1 cellular context compared by ENCODE assay signal in the genomic region with DNA sequence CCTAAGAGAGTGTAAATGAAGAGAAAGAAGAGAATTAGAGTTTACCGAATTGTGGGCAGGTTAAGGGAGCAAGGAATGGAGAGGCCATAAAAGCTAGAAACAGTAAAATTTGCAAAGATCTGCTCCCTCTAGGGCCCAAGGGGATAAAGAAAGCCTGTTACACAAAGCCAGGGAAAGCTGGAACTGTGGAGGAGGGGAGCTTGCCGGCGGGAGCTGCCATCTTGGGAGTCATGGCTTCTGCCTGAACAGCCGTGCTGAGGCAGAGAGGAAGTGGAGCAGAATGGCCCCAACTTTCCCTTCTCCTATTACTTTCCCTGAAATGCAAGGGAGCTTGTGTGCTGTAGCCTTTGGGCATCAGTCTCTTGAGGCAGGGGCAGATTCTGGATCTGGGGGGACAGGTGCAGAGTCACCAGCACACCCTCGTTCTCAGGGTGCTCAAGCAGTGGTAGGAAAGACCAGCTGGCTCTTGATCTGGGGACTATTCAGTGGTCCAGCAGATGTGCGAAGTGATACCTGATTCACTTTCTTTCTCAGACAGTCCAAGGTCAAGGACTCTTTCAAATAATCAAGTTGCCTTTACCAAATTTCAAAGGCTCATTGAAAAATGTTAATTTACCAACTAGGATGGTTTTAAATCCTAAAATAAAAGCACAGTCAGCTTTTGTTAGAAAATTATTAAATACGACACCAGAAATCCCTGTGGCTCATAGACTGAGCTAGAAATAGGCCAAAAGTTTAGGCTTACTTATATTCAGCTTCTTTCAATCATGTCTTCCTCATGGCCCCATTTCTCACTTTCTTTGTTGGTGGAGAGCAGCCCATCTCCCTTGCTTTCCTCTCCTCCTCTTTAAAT.
TF ChIP-seq lines count a peak whose summit lies in the region.

No MANE protein-coding gene starts in this region.

TF ChIP-seq in GM23338, 12 proteins besides CTCF, POLR2A, EP300 and RAD21 (continued from another document):
- TF ChIP-seq, protein P1, sequence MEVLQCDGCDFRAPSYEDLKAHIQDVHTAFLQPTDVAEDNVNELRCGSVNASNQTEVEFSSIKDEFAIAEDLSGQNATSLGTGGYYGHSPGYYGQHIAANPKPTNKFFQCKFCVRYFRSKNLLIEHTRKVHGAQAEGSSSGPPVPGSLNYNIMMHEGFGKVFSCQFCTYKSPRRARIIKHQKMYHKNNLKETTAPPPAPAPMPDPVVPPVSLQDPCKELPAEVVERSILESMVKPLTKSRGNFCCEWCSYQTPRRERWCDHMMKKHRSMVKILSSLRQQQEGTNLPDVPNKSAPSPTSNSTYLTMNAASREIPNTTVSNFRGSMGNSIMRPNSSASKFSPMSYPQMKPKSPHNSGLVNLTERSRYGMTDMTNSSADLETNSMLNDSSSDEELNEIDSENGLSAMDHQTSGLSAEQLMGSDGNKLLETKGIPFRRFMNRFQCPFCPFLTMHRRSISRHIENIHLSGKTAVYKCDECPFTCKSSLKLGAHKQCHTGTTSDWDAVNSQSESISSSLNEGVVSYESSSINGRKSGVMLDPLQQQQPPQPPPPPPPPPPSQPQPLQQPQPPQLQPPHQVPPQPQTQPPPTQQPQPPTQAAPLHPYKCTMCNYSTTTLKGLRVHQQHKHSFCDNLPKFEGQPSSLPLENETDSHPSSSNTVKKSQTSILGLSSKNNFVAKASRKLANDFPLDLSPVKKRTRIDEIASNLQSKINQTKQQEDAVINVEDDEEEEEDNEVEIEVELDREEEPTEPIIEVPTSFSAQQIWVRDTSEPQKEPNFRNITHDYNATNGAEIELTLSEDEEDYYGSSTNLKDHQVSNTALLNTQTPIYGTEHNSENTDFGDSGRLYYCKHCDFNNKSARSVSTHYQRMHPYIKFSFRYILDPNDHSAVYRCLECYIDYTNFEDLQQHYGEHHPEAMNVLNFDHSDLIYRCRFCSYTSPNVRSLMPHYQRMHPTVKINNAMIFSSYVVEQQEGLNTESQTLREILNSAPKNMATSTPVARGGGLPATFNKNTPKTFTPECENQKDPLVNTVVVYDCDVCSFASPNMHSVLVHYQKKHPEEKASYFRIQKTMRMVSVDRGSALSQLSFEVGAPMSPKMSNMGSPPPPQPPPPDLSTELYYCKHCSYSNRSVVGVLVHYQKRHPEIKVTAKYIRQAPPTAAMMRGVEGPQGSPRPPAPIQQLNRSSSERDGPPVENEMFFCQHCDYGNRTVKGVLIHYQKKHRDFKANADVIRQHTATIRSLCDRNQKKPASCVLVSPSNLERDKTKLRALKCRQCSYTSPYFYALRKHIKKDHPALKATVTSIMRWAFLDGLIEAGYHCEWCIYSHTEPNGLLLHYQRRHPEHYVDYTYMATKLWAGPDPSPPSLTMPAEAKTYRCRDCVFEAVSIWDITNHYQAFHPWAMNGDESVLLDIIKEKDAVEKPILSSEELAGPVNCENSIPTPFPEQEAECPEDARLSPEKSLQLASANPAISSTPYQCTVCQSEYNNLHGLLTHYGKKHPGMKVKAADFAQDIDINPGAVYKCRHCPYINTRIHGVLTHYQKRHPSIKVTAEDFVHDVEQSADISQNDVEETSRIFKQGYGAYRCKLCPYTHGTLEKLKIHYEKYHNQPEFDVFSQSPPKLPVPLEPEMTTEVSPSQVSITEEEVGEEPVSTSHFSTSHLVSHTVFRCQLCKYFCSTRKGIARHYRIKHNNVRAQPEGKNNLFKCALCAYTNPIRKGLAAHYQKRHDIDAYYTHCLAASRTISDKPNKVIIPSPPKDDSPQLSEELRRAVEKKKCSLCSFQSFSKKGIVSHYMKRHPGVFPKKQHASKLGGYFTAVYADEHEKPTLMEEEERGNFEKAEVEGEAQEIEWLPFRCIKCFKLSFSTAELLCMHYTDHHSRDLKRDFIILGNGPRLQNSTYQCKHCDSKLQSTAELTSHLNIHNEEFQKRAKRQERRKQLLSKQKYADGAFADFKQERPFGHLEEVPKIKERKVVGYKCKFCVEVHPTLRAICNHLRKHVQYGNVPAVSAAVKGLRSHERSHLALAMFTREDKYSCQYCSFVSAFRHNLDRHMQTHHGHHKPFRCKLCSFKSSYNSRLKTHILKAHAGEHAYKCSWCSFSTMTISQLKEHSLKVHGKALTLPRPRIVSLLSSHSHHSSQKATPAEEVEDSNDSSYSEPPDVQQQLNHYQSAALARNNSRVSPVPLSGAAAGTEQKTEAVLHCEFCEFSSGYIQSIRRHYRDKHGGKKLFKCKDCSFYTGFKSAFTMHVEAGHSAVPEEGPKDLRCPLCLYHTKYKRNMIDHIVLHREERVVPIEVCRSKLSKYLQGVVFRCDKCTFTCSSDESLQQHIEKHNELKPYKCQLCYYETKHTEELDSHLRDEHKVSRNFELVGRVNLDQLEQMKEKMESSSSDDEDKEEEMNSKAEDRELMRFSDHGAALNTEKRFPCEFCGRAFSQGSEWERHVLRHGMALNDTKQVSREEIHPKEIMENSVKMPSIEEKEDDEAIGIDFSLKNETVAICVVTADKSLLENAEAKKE (CRISPR knock-in tag; IDR thresholded peaks at IDR 0.05), result no peak
- TF ChIP-seq CREB1 (CRISPR knock-in tag; IDR thresholded peaks at IDR 0.05; ENCODE audit: low read depth), result no peak
- no peak for TF ChIP-seq POLR2AphosphoS5 (IDR thresholded peaks at IDR 0.05; ENCODE audit: low read depth)
